ENCODE assay signal across 30 cellular contexts in the genomic region with DNA sequence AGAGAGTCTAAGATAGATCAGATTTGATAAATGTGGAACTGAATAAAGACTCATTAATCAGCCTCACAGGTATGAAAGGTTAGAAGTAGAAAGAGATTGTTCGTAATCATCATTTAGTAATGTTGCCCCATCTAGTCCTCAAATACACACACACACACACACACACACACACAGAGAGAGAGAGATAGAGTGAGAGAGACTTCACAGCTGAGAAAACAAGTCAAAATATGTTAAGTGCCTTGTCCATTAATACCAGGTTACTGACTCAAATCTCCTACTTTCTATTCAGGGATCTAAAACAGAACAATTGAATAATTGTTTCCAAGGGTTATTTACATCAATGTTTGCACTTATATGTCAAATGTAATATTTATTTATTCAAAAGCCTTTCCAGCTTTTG.
"Had no signal": no experiment of that assay in that cellular context is flagged by ENCODE, and none has a peak within 500 bp of the region (broad histone marks: within the 10 kb centered on the region; RNA-seq: fewer than 3 reads in every experiment).

No MANE protein-coding gene starts in this region.

- H3K4me3 ChIP-seq: gastrocnemius medialis, prostate gland, sigmoid colon, thoracic aorta had no signal

- H3K27me3 ChIP-seq: gastrocnemius medialis, sigmoid colon had no signal

- H3K27ac Mint-ChIP-seq: activated CD4-positive, alpha-beta memory T cell treated with anti-CD3 and anti-CD28 coated beads for 36 hours; activated CD4-positive, alpha-beta T cell treated with anti-CD3 and anti-CD28 coated beads, Interleukin-2, amount 10 ng/mL, durations not matched to agents 24 days and 14 days; activated naive CD4-positive, alpha-beta T cell treated with anti-CD3 and anti-CD28 coated beads, Interleukin-2, amount 50 U/mL, for 24 hours; activated naive CD8-positive, alpha-beta T cell treated with anti-CD3 and anti-CD28 coated beads, Interleukin-2, amount 50 U/mL, for 24 hours; dendritic cell treated with granulocyte-macrophage colony-stimulating factor and Interleukin-4, amounts not matched to agents 40 ng/mL and 50 ng/mL, for 4 days; nephron; stimulated activated effector memory CD8-positive, alpha-beta T cell treated with anti-CD3 and anti-CD28 coated beads, Interleukin-12 subunit alpha, Interleukin-12 subunit beta, amount 100 ng/mL, for 72 hours; stimulated activated naive CD8-positive, alpha-beta T cell treated with anti-CD3 and anti-CD28 coated beads, Interleukin-15, Interleukin-2, amounts not matched to agents 100 ng/mL and 50 ng/mL, for 24 hours had no signal

- FAIRE-seq: bronchial epithelial cell, keratinocyte, small intestine, TTC549, urothelium cell line had no signal

- H3K4me1 Mint-ChIP-seq: activated CD4-positive, alpha-beta T cell treated with anti-CD3 and anti-CD28 coated beads, Interleukin-2, amount 10 ng/mL, durations not matched to agents 24 days and 14 days; activated naive CD4-positive, alpha-beta T cell treated with anti-CD3 and anti-CD28 coated beads, Interleukin-2, amount 50 U/mL, for 24 hours; activated naive CD8-positive, alpha-beta T cell treated with anti-CD3 and anti-CD28 coated beads, Interleukin-2, amount 50 U/mL, for 24 hours; central memory CD8-positive, alpha-beta T cell; nephron; stimulated activated effector memory CD8-positive, alpha-beta T cell treated with anti-CD3 and anti-CD28 coated beads, Interleukin-12 subunit alpha, Interleukin-12 subunit beta, amount 100 ng/mL, for 72 hours had no signal

- DNase-seq: activated CD4-positive, alpha-beta memory T cell treated with anti-CD3 and anti-CD28 coated beads for 36 hours; activated CD4-positive, alpha-beta T cell treated with anti-CD3 and anti-CD28 coated beads, Interleukin-2, amount 10 ng/mL, durations not matched to agents 24 days and 14 days; activated CD8-positive, alpha-beta memory T cell treated with anti-CD3 and anti-CD28 coated beads, Interleukin-2, amount 50 U/mL, for 4 hours; activated gamma-delta T cell; activated naive CD8-positive, alpha-beta T cell treated with anti-CD3 and anti-CD28 coated beads, Interleukin-2, amount 50 U/mL, for 24 hours; activated T-cell treated with anti-CD3 and anti-CD28 coated beads, Interleukin-2, amount 50 U/mL, for 1 hour; effector CD4-positive, alpha-beta T cell; gastrocnemius medialis; hippocampal formation; left cardiac atrium; mammary epithelial cell; sigmoid colon; small intestine; stimulated activated CD4-positive, alpha-beta T cell treated with anti-CD3 and anti-CD28 coated beads, Interleukin-4, amount 100 ng/mL, for 24 hours; T-helper 9 cell; trophoblast cell had no signal

- H3K4me1 ChIP-seq: gastrocnemius medialis, prostate gland, sigmoid colon had no signal

- H3K27ac ChIP-seq: gastrocnemius medialis, prostate gland, sigmoid colon, thoracic aorta, VCaP had no signal

- H3K27me3 Mint-ChIP-seq: activated CD4-positive, alpha-beta memory T cell treated with anti-CD3 and anti-CD28 coated beads for 36 hours; activated CD4-positive, alpha-beta T cell treated with anti-CD3 and anti-CD28 coated beads, Interleukin-2, amount 10 ng/mL, durations not matched to agents 24 days and 14 days; activated naive CD4-positive, alpha-beta T cell treated with anti-CD3 and anti-CD28 coated beads, Interleukin-2, amount 50 U/mL, for 24 hours; activated naive CD8-positive, alpha-beta T cell treated with anti-CD3 and anti-CD28 coated beads, Interleukin-2, amount 50 U/mL, for 24 hours; central memory CD8-positive, alpha-beta T cell; dendritic cell treated with granulocyte-macrophage colony-stimulating factor and Interleukin-4, amounts not matched to agents 40 ng/mL and 50 ng/mL, for 4 days; stimulated activated naive CD8-positive, alpha-beta T cell treated with anti-CD3 and anti-CD28 coated beads, Interleukin-15, Interleukin-2, amounts not matched to agents 100 ng/mL and 50 ng/mL, for 24 hours had no signal

- H3K36me3 ChIP-seq: gastrocnemius medialis, prostate gland, sigmoid colon, thoracic aorta had no signal

- H3K9me3 Mint-ChIP-seq: nephron had no signal

- H3K36me3 Mint-ChIP-seq: activated CD4-positive, alpha-beta memory T cell treated with anti-CD3 and anti-CD28 coated beads for 36 hours; activated naive CD4-positive, alpha-beta T cell treated with anti-CD3 and anti-CD28 coated beads, Interleukin-2, amount 50 U/mL, for 24 hours; stimulated activated effector memory CD8-positive, alpha-beta T cell treated with anti-CD3 and anti-CD28 coated beads, Interleukin-12 subunit alpha, Interleukin-12 subunit beta, amount 100 ng/mL, for 72 hours had no signal

- ATAC-seq: activated CD4-positive, CD25-positive, alpha-beta regulatory T cell treated with anti-CD3 and anti-CD28 coated beads, Interleukin-2, amount 50 U/mL, for 24 hours; activated naive CD8-positive, alpha-beta T cell treated with anti-CD3 and anti-CD28 coated beads, Interleukin-2, amount 50 U/mL, for 24 hours; gastrocnemius medialis; left cardiac atrium; stimulated activated effector memory CD8-positive, alpha-beta T cell treated with anti-CD3 and anti-CD28 coated beads, Interleukin-12 subunit alpha, Interleukin-12 subunit beta, amount 100 ng/mL, for 72 hours had no signal

- H3K4me3 Mint-ChIP-seq: activated CD4-positive, alpha-beta memory T cell treated with anti-CD3 and anti-CD28 coated beads for 36 hours; activated CD4-positive, alpha-beta T cell treated with anti-CD3 and anti-CD28 coated beads, Interleukin-2, amount 10 ng/mL, durations not matched to agents 24 days and 14 days; activated naive CD4-positive, alpha-beta T cell treated with anti-CD3 and anti-CD28 coated beads, Interleukin-2, amount 50 U/mL, for 24 hours; activated naive CD8-positive, alpha-beta T cell treated with anti-CD3 and anti-CD28 coated beads, Interleukin-2, amount 50 U/mL, for 24 hours; central memory CD8-positive, alpha-beta T cell; dendritic cell treated with granulocyte-macrophage colony-stimulating factor and Interleukin-4, amounts not matched to agents 40 ng/mL and 50 ng/mL, for 4 days; nephron; stimulated activated effector memory CD8-positive, alpha-beta T cell treated with anti-CD3 and anti-CD28 coated beads, Interleukin-12 subunit alpha, Interleukin-12 subunit beta, amount 100 ng/mL, for 72 hours; stimulated activated naive CD8-positive, alpha-beta T cell treated with anti-CD3 and anti-CD28 coated beads, Interleukin-15, Interleukin-2, amounts not matched to agents 100 ng/mL and 50 ng/mL, for 24 hours had no signal

- H3K9me3 ChIP-seq: gastrocnemius medialis, prostate gland, sigmoid colon, thoracic aorta had no signal
